23 cellular contexts compared by ENCODE assay signal in genomic region chr4:119152741-119153140, GRCh38. TPM values are rescaled to one million over a fixed set of nuclear protein-coding genes. Genes with fewer than 3 reads are reported as not detected.
DNase-seq lines count a peak whose midpoint lies in the region; ATAC-seq and TF ChIP-seq lines count a peak whose summit lies in the region.
"Had no signal": no experiment of that assay in that cellular context is flagged by ENCODE, and none has a peak within 500 bp of the region (broad histone marks: within the 10 kb centered on the region; RNA-seq: fewer than 3 reads in every experiment).

No MANE protein-coding gene starts in this region.

- H3K4me1 ChIP-seq in A673 (ENCODE audit: insufficient read depth, low read length, poor library complexity, severe bottlenecking) = no peaks in the 10 kb centered on the region
- peaks cover 0 to 14% of the 10 kb centered on the region in 2 donors for H3K4me1 ChIP-seq in gastrocnemius medialis

- CTCF ChIA-PET in A673 (lab: Charles Lee) (no interaction called here), HEK293T (lab: Yijun Ruan, JAX) (no interaction called here)

- TF ChIP-seq CTCF in A673 (conservative IDR thresholded peaks at IDR 0.05; ENCODE audit: low read depth, low read length) = no peak
- TF ChIP-seq CTCF in fibroblast of villous mesenchyme (IDR thresholded peaks at IDR 0.05; ENCODE audit: insufficient read depth, low read depth, low read length) = no peak
- TF ChIP-seq CTCF in gastrocnemius medialis (IDR thresholded peaks at IDR 0.05 in 4 of 5, conservative IDR thresholded peaks at IDR 0.05 in 1 of 5) = no peak

- in situ Hi-C loops in gastrocnemius medialis (cut with MboI; ENCODE audit: low sequenced_read_pairs in 4 of 4) = no loop called here

- no peak overlapping the region for H3K27ac ChIP-seq in A673 (ENCODE audit: low read depth, low read length, poor library complexity, severe bottlenecking)
- peak overlapping the region; percentile 5 to 89 (median 70) for H3K27ac ChIP-seq in gastrocnemius medialis
- H3K27ac ChIP-seq: HL-60 had no signal

- no peak for TF ChIP-seq POLR2A in gastrocnemius medialis (IDR thresholded peaks at IDR 0.05)

- H3K4me3 ChIP-seq in A673 (ENCODE audit: low read depth, low read length, poor library complexity, severe bottlenecking) = no peak overlapping the region
- H3K4me3 ChIP-seq in fibroblast of villous mesenchyme (ENCODE audit: low read depth, low read length) = no peak overlapping the region
- H3K4me3 ChIP-seq in gastrocnemius medialis = no peak overlapping the region
- H3K4me3 ChIP-seq: GM23338 had no signal

- POLR2A ChIA-PET in A673 (lab: Charles Lee; ENCODE audit: low non-redundant PET) (no interaction called here), HEK293T (lab: Yijun Ruan, JAX) (no interaction called here)

- H3K36me3 ChIP-seq in A673 (ENCODE audit: insufficient read depth, low read length, poor library complexity, severe bottlenecking) (no peaks in the 10 kb centered on the region), gastrocnemius medialis (peaks cover 0 to 14% of the 10 kb centered on the region in 2 donors)
- H3K36me3 ChIP-seq: BE2C had no signal

- peak; percentile 37 to 59 for ATAC-seq in gastrocnemius medialis
- ATAC-seq: GM23338 had no signal

- BruUV-seq in A673 (replicated peaks; lab: Mats Ljungman, UMichigan) = no TSS peak

- DNase-seq in A673 (ENCODE audit: low spot score) (peak; percentile 10), HEK293T (ENCODE audit: extremely low spot score) (no peak), fibroblast of villous mesenchyme (ENCODE audit: low read depth) (peak; percentile 54), gastrocnemius medialis (no peak), iPS-NIHi7 (ENCODE audit: extremely low spot score) (no peak)
- no peak for DNase-seq in activated CD8-positive, alpha-beta memory T cell treated with anti-CD3 and anti-CD28 coated beads for 24 hours
- DNase-seq in stimulated activated CD4-positive, alpha-beta T cell treated with anti-CD3 and anti-CD28 coated beads, Interleukin-12 subunit alpha, Interleukin-12 subunit beta, amount 100 ng/mL, for 4 hours = no peak
- DNase-seq: ACHN; BE2C; C1 segment of cervical spinal cord; CD4-positive, CD25-positive, alpha-beta regulatory T cell; CD8-positive, alpha-beta memory T cell; COR-L47; DMS 273 treated with DMSO at 0.1 percent for 48 hours; DMS53; DND-41; EL; HCEC 1CT; HFFc6 had no signal

- no peaks in the 10 kb centered on the region for H3K27me3 ChIP-seq in A673 (replicated peaks; ENCODE audit: insufficient read depth, low read depth, low read length, poor library complexity)
- H3K27me3 ChIP-seq in gastrocnemius medialis = no peaks in the 10 kb centered on the region
- H3K27me3 ChIP-seq: BE2C had no signal

- H3K9me3 ChIP-seq in A673 (ENCODE audit: low read depth, low read length, poor library complexity, severe bottlenecking) (no peaks in the 10 kb centered on the region), gastrocnemius medialis (no peaks in the 10 kb centered on the region)
- H3K9me3 ChIP-seq: BE2C had no signal

- intact Hi-C loops in A673 (cut with micrococcal nuclease; ENCODE audit: unreplicated experiment) = no loop called here
- intact Hi-C loops in gastrocnemius medialis (cut with DNase I; ENCODE audit: low total_unique reads) = no loop called here

TF ChIP-seq in HEK293T, 16 proteins besides CTCF, POLR2A, EP300 and RAD21:
- TF ChIP-seq HDGF (IDR thresholded peaks at IDR 0.05; ENCODE audit: borderline replicate concordance) (no peak), TARDBP (IDR thresholded peaks at IDR 0.05) (no peak), ELF4 (IDR thresholded peaks at IDR 0.05) (no peak), L3MBTL2 (conservative IDR thresholded peaks at IDR 0.05) (no peak), LEF1 (IDR thresholded peaks at IDR 0.05; ENCODE audit: borderline replicate concordance) (no peak), PKNOX1 (IDR thresholded peaks at IDR 0.05) (peak; percentile 39), FOXK2 (IDR thresholded peaks at IDR 0.05) (no peak)

RNA-seq across cellular contexts. Expression of gene MYOZ2, which starts 17.1 kb away (rescaled TPM):
- total RNA-seq in A673 (2021) (not detected in 2 replicates), fibroblast of villous mesenchyme (0.32 and 0.43 TPM in 2 replicates), gastrocnemius medialis (100 to 1,000 TPM in 2 of 4 donors, 10 to 100 TPM in 2; 30.6 to 290 (median 87.9) TPM)
- total RNA-seq: CD4-positive, CD25-positive, alpha-beta regulatory T cell; CD8-positive, alpha-beta memory T cell; G401; GM23338; HT1080 had no signal

RNA-seq across cellular contexts. Expression of gene USP53, which starts 59.8 kb away (rescaled TPM):
- 10.5 and 12.2 TPM in 2 replicates for total RNA-seq in A673 (2021)
- total RNA-seq in fibroblast of villous mesenchyme = 72.2 and 148 TPM in 2 replicates
- 100 to 1,000 TPM in 1 of 4 donors, 10 to 100 TPM in 3; 56.9 to 190 (median 98.5) TPM for total RNA-seq in gastrocnemius medialis

Comparison
In these comparisons a context has a peak if more than half of its experiments do, and no peak if none do; other contexts are left out.
1. DNase-seq: peak in A673 (single experiment) and fibroblast of villous mesenchyme (single experiment); none in HEK293T (single experiment), gastrocnemius medialis (0 of 2), activated CD8-positive, alpha-beta memory T cell treated with anti-CD3 and anti-CD28 coated beads for 24 hours (single experiment), iPS-NIHi7 (single experiment) and stimulated activated CD4-positive, alpha-beta T cell treated with anti-CD3 and anti-CD28 coated beads, Interleukin-12 subunit alpha, Interleukin-12 subunit beta, amount 100 ng/mL, for 4 hours (single experiment).
2. RNA of gene MYOZ2, which starts 17.1 kb away (total RNA-seq): 30.6 to 290 TPM in gastrocnemius medialis; 0.32 to 0.43 TPM in fibroblast of villous mesenchyme and not detected in A673; every median in the first group is over 10 times any median in the second.